In the genomic region with DNA sequence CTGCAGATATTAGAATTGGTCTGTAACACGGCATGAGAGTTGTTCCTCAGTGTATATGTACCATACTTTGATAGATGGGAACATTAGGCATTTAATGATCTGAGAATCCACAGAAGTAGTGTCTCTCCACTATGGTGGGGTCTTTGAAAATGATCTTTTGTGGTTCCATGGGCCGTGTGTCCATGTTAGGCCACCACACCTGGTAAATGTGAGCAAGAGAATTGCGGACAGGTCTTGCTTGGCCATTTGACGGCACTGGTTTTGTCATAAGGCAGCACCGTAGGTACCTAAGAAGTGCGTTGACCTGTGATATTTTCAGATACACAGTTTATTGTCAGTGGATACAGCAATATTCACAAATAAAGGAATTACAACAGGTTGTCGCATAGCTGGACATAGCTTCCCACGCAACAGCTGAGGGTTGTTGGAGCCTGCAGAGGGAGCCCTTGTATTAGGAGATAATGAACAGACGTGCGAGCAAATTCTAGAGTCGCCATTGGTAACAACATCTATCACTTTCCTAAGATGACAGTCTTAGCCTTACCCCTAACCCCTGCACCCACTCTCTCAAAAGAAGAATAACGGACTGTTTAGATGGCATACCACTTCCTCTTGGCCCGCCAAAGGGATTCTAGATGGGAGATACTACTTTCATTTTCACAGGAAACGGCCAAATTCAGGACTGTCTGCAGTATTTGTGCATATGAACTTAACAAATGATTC, we compare ENCODE assay signal across 1 cellular context.
TF ChIP-seq lines count a peak whose summit lies in the region.

No MANE protein-coding gene starts in this region.

TF ChIP-seq in GM12878, 131 proteins besides CTCF, POLR2A, EP300 and RAD21 (continued from another document):
- TF ChIP-seq ZBTB11 (CRISPR knock-in tag; IDR thresholded peaks at IDR 0.05) (no peak), RB1 (IDR thresholded peaks at IDR 0.05; ENCODE audit: borderline replicate concordance) (0 out of 2 replicates have a peak, but pooled peaks have one; percentile 48), FOXM1 (IDR thresholded peaks at IDR 0.05; ENCODE audit: low read depth, low read length) (0 out of 2 replicates have a peak, but pooled peaks have one; percentile 30), PBX3 (IDR thresholded peaks at IDR 0.05; ENCODE audit: insufficient replicate concordance, low read depth, low read length) (peak; percentile 65), GATAD2B (conservative IDR thresholded peaks at IDR 0.05; ENCODE audit: low read depth) (0 out of 2 replicates have a peak, but pooled peaks have one; percentile 26), GABPA (IDR thresholded peaks at IDR 0.05; ENCODE audit: low read depth) (peak; percentile 54; the same call in 1 of the 2 replicates), SMC3 (IDR thresholded peaks at IDR 0.05; ENCODE audit: borderline replicate concordance, low read length) (peak; percentile 66; the same call in 1 of the 2 replicates), ETV6 (conservative IDR thresholded peaks at IDR 0.05 in 1 of 2, IDR thresholded peaks at IDR 0.05 in 1 of 2; ENCODE audit: borderline replicate concordance in 1 of 2, low read depth in 1 of 2) (peak in 1 of 2 experiments; percentile 37; a peak in 1 of 4 replicates), ZNF592 (IDR thresholded peaks at IDR 0.05) (no peak), MEF2B (IDR thresholded peaks at IDR 0.05; ENCODE audit: partially characterized antibody, poor library complexity, severe bottlenecking) (no peak), ZBTB33 (IDR thresholded peaks at IDR 0.05) (no peak), IKZF2 (IDR thresholded peaks at IDR 0.05) (peak in 1 of 2 experiments; percentile 10; a peak in 1 of 4 replicates), YY1 (IDR thresholded peaks at IDR 0.05; ENCODE audit: low read depth, low read length) (peak; percentile 82), RUNX3 (IDR thresholded peaks at IDR 0.05; ENCODE audit: low read length) (peak; percentile 37), ZNF274 (IDR thresholded peaks at IDR 0.05; ENCODE audit: insufficient read depth, insufficient read length) (no peak)
- TF ChIP-seq, protein P1, sequence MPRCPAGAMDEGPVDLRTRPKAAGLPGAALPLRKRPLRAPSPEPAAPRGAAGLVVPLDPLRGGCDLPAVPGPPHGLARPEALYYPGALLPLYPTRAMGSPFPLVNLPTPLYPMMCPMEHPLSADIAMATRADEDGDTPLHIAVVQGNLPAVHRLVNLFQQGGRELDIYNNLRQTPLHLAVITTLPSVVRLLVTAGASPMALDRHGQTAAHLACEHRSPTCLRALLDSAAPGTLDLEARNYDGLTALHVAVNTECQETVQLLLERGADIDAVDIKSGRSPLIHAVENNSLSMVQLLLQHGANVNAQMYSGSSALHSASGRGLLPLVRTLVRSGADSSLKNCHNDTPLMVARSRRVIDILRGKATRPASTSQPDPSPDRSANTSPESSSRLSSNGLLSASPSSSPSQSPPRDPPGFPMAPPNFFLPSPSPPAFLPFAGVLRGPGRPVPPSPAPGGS (IDR thresholded peaks at IDR 0.05; ENCODE audit: borderline replicate concordance, insufficient read depth, low read depth, low read length, poor library complexity, severe bottlenecking), result no peak
- TF ChIP-seq, protein P2, sequence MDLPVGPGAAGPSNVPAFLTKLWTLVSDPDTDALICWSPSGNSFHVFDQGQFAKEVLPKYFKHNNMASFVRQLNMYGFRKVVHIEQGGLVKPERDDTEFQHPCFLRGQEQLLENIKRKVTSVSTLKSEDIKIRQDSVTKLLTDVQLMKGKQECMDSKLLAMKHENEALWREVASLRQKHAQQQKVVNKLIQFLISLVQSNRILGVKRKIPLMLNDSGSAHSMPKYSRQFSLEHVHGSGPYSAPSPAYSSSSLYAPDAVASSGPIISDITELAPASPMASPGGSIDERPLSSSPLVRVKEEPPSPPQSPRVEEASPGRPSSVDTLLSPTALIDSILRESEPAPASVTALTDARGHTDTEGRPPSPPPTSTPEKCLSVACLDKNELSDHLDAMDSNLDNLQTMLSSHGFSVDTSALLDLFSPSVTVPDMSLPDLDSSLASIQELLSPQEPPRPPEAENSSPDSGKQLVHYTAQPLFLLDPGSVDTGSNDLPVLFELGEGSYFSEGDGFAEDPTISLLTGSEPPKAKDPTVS (IDR thresholded peaks at IDR 0.05; ENCODE audit: low read depth, low read length), result no peak
- TF ChIP-seq, protein P3, sequence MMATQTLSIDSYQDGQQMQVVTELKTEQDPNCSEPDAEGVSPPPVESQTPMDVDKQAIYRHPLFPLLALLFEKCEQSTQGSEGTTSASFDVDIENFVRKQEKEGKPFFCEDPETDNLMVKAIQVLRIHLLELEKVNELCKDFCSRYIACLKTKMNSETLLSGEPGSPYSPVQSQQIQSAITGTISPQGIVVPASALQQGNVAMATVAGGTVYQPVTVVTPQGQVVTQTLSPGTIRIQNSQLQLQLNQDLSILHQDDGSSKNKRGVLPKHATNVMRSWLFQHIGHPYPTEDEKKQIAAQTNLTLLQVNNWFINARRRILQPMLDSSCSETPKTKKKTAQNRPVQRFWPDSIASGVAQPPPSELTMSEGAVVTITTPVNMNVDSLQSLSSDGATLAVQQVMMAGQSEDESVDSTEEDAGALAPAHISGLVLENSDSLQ (IDR thresholded peaks at IDR 0.05), result peak; percentile 85
